Comparison of ENCODE assay signal across 30 cellular contexts in the genomic region with DNA sequence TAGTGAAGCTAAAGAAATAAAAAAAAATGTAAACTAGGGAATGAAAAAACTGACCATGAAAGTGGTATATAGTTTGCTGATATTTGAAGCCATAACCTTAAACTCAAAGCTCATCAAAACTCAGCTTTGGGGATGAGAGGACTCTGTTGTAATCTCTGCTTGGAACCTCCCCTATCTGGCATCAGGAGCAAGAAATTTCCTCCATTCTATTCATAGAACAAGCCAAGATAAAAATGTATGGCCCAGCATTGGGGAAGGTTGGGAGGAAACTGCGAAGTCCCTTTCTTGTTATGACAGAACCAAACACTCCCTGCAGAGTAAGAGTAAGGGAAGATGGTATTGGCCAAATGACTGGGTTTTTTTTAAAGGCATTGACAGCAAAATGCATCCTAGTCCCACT. TPM values are rescaled to one million over a fixed set of nuclear protein-coding genes. Genes with fewer than 3 reads are reported as not detected.
A peak's percentile ranks its signal among the peaks of the same experiment; 100 is the strongest.
DNase-seq lines count a peak whose midpoint lies in the region; ATAC-seq, FAIRE-seq and TF ChIP-seq lines count a peak whose summit lies in the region.
"Had no signal": no experiment of that assay in that cellular context is flagged by ENCODE, and none has a peak within 500 bp of the region (broad histone marks: within the 10 kb centered on the region; RNA-seq: fewer than 3 reads in every experiment).

No MANE protein-coding gene starts in this region.

- no peak for FAIRE-seq in RCC 7860 (lab: Jason Lieb, UNC)
- FAIRE-seq: GM12891, H54 had no signal

- H3K27ac Mint-ChIP-seq in activated T-cell treated with anti-CD3 and anti-CD28 coated beads, Interleukin-2, amount 50 U/mL, for 72 hours = peak overlapping the region; percentile 9
- H3K27ac Mint-ChIP-seq in memory B cell = peak overlapping the region; percentile 14
- H3K27ac Mint-ChIP-seq: CD14-positive monocyte had no signal

- H3K36me3 Mint-ChIP-seq in activated T-cell treated with anti-CD3 and anti-CD28 coated beads, Interleukin-2, amount 50 U/mL, for 72 hours (ENCODE audit: insufficient read depth in 2 of 2) = peaks cover 9 to 35% of the 10 kb centered on the region in 2 donors
- H3K36me3 Mint-ChIP-seq in activated T-cell treated with anti-CD3 and anti-CD28 coated beads, Interleukin-2, amount 50 U/mL, for 4 hours (ENCODE audit: insufficient read depth) = peaks cover 16% of the 10 kb centered on the region
- H3K36me3 Mint-ChIP-seq in memory B cell = peaks cover 38% of the 10 kb centered on the region

- DNase-seq in activated T-cell treated with anti-CD3 and anti-CD28 coated beads, Interleukin-2, amount 50 U/mL, for 72 hours = no peak
- no peak for DNase-seq in activated T-cell treated with anti-CD3 and anti-CD28 coated beads, Interleukin-2, amount 50 U/mL, for 4 hours
- DNase-seq in choroid plexus epithelial cell (ENCODE audit: low read depth) (peak; percentile 46), memory B cell (ENCODE audit: low spot score in 2 of 2) (no peak), RCC 7860 (ENCODE audit: low spot score) (no peak), substantia nigra (lab: John Stamatoyannopoulos, UW) (no peak)
- DNase-seq: 8988T; ACHN; BE2C; CD8-positive, alpha-beta memory T cell; DMS 273 treated with DMSO at 0.1 percent for 48 hours; DMS79; EL; GDM1; MM.1S; NCI-H2029; NCI-H446 treated with DMSO at 0.1 percent for 48 hours; NCI-H526; NCI-H82; NK-92 treated with Interleukin-12 subunit alpha and Interleukin-12 subunit beta, amount 100 ng/mL, for 24 hours; PC-3; Right ventricle myocardium superior had no signal

- no peak for TF ChIP-seq CTCF in choroid plexus epithelial cell (conservative IDR thresholded peaks at IDR 0.05; ENCODE audit: low read depth, low read length)

- H3K27me3 Mint-ChIP-seq in activated T-cell treated with anti-CD3 and anti-CD28 coated beads, Interleukin-2, amount 50 U/mL, for 72 hours (ENCODE audit: low read depth) = no peaks in the 10 kb centered on the region
- H3K27me3 Mint-ChIP-seq in activated T-cell treated with anti-CD3 and anti-CD28 coated beads, Interleukin-2, amount 50 U/mL, for 4 hours (ENCODE audit: low read depth) = no peaks in the 10 kb centered on the region
- no peaks in the 10 kb centered on the region for H3K27me3 Mint-ChIP-seq in memory B cell
- H3K27me3 Mint-ChIP-seq: CD8-positive, alpha-beta memory T cell; IgD-negative memory B cell had no signal

- no peak overlapping the region for H3K27ac ChIP-seq in substantia nigra (ENCODE audit: low read depth, low read length, poor library complexity, severe bottlenecking)
- H3K27ac ChIP-seq: HL-60, KMS-11 had no signal

- H3K4me1 Mint-ChIP-seq in activated T-cell treated with anti-CD3 and anti-CD28 coated beads, Interleukin-2, amount 50 U/mL, for 72 hours (ENCODE audit: low read depth) = peaks cover 30% of the 10 kb centered on the region
- peaks cover 10% of the 10 kb centered on the region for H3K4me1 Mint-ChIP-seq in activated T-cell treated with anti-CD3 and anti-CD28 coated beads, Interleukin-2, amount 50 U/mL, for 4 hours (ENCODE audit: low read depth)
- peaks cover 8% of the 10 kb centered on the region for H3K4me1 Mint-ChIP-seq in memory B cell
- H3K4me1 Mint-ChIP-seq: CD14-positive monocyte had no signal

- H3K4me3 Mint-ChIP-seq in activated T-cell treated with anti-CD3 and anti-CD28 coated beads, Interleukin-2, amount 50 U/mL, for 72 hours = peak overlapping the region in 1 of 2 donors; percentile 13
- no peak overlapping the region for H3K4me3 Mint-ChIP-seq in activated T-cell treated with anti-CD3 and anti-CD28 coated beads, Interleukin-2, amount 50 U/mL, for 4 hours
- H3K4me3 Mint-ChIP-seq in memory B cell = no peak overlapping the region
- H3K4me3 Mint-ChIP-seq: CD14-positive monocyte; CD8-positive, alpha-beta memory T cell; IgD-negative memory B cell had no signal

- H3K4me3 ChIP-seq in choroid plexus epithelial cell (ENCODE audit: low read depth, low read length) = no peak overlapping the region

- no peak for ATAC-seq in activated T-cell treated with anti-CD3 and anti-CD28 coated beads, Interleukin-2, amount 50 U/mL, for 72 hours (replicated peaks in 1 of 2)
- ATAC-seq in activated T-cell treated with anti-CD3 and anti-CD28 coated beads, Interleukin-2, amount 50 U/mL, for 4 hours = no peak
- ATAC-seq in memory B cell (ENCODE audit: low read depth) (no peak), HG02588 (IDR thresholded peaks at IDR 0.05; ENCODE audit: unreplicated experiment) (no peak), HG03159 (IDR thresholded peaks at IDR 0.05; ENCODE audit: unreplicated experiment) (no peak)
- ATAC-seq: PC-3 had no signal

- H3K9me3 Mint-ChIP-seq in activated T-cell treated with anti-CD3 and anti-CD28 coated beads, Interleukin-2, amount 50 U/mL, for 72 hours = no peaks in the 10 kb centered on the region
- H3K9me3 Mint-ChIP-seq in activated T-cell treated with anti-CD3 and anti-CD28 coated beads, Interleukin-2, amount 50 U/mL, for 4 hours = no peaks in the 10 kb centered on the region
- H3K9me3 Mint-ChIP-seq in memory B cell = no peaks in the 10 kb centered on the region
- H3K9me3 Mint-ChIP-seq: CD8-positive, alpha-beta memory T cell; IgD-negative memory B cell had no signal

RNA-seq across cellular contexts. Expression of gene MCOLN2, which starts 35.6 kb away (rescaled TPM):
- total RNA-seq in activated T-cell treated with anti-CD3 and anti-CD28 coated beads, Interleukin-2, amount 50 U/mL, for 72 hours = 10 to 100 TPM; 57.6 to 76.3 TPM
- total RNA-seq in activated T-cell treated with anti-CD3 and anti-CD28 coated beads, Interleukin-2, amount 50 U/mL, for 4 hours = 10 to 100 TPM; 32.9 to 67.7 (median 54.8) TPM
